ENCODE assay signal across 27 cellular contexts in the genomic region with DNA sequence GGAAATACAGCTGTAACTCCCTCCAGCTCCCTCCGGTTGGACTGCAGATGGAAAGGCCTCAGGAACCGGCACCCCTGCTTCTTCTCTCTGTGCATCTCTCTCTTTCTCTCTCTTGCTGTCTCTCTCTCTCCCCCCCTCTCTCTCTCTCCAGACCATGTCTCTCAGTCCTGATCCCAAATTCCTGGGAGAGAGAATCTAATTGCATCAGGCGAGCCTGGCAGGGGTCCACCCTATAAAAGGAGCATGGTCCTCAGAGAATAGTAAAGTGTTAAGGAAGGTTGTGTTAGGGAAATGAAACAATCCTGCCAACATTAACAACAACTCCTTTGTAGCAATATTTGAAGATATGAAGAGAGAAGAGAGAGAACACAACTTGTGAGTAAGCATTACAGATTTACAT. TPM values are rescaled to one million over a fixed set of nuclear protein-coding genes. Genes with fewer than 3 reads are reported as not detected.
"Had no signal": no experiment of that assay in that cellular context is flagged by ENCODE, and none has a peak within 500 bp of the region (broad histone marks: within the 10 kb centered on the region; RNA-seq: fewer than 3 reads in every experiment).

No MANE protein-coding gene starts in this region.

- H3K27ac ChIP-seq: left lung, sigmoid colon, testis, upper lobe of left lung, WERI-Rb-1 had no signal

- H3K4me1 ChIP-seq: sigmoid colon had no signal

- H3K9me3 Mint-ChIP-seq: activated naive CD4-positive, alpha-beta T cell treated with anti-CD3 and anti-CD28 coated beads, Interleukin-2, amount 10 ng/mL, durations not matched to agents 7 days and 5 days; activated naive CD8-positive, alpha-beta T cell treated with anti-CD3 and anti-CD28 coated beads, Interleukin-2, amount 50 U/mL, for 24 hours; T-helper 2 cell treated with Interferon-gamma antibody and Interleukin-4, amounts not matched to agents 5 μg/mL and 100 μg/mL, for 36 hours had no signal

- H3K4me2 ChIP-seq: smooth muscle cell had no signal

- H3K4me3 ChIP-seq: left lung, sigmoid colon, smooth muscle cell, testis, upper lobe of left lung had no signal

- H3K27me3 Mint-ChIP-seq: stimulated activated naive B cell treated with anti-CD40 and anti-IgM and Interleukin-4, amounts not matched to agents 10 μg/mL and 1 μg/mL and 100 μg/mL, for 72 hours had no signal

- H3K9me3 ChIP-seq: sigmoid colon, testis had no signal

- H3K36me3 Mint-ChIP-seq: activated CD8-positive, alpha-beta memory T cell treated with anti-CD3 and anti-CD28 coated beads, Interleukin-2, amount 10 ng/mL, durations not matched to agents 7 days and 5 days; activated naive CD4-positive, alpha-beta T cell treated with anti-CD3 and anti-CD28 coated beads, Interleukin-2, amount 10 ng/mL, durations not matched to agents 7 days and 5 days; stimulated activated naive B cell treated with anti-CD40 and anti-IgM and Interleukin-4, amounts not matched to agents 10 μg/mL and 1 μg/mL and 100 μg/mL, for 72 hours; T-cell had no signal

- H3K4me3 Mint-ChIP-seq: activated CD4-positive, alpha-beta T cell treated with anti-CD3 and anti-CD28 coated beads, Interleukin-2, amount 10 ng/mL, durations not matched to agents 7 days and 5 days; activated CD8-positive, alpha-beta memory T cell treated with anti-CD3 and anti-CD28 coated beads, Interleukin-2, amount 10 ng/mL, durations not matched to agents 7 days and 5 days; activated CD8-positive, alpha-beta T cell treated with anti-CD3 and anti-CD28 coated beads for 36 hours; activated naive CD4-positive, alpha-beta T cell treated with anti-CD3 and anti-CD28 coated beads, Interleukin-2, amount 10 ng/mL, durations not matched to agents 7 days and 5 days; activated naive CD8-positive, alpha-beta T cell treated with anti-CD3 and anti-CD28 coated beads, Interleukin-2, amount 50 U/mL, for 24 hours; nephron progenitor cell; stimulated activated naive B cell treated with anti-CD40 and anti-IgM and Interleukin-4, amounts not matched to agents 10 μg/mL and 1 μg/mL and 100 μg/mL, for 72 hours; T-cell; T-helper 2 cell treated with Interferon-gamma antibody and Interleukin-4, amounts not matched to agents 5 μg/mL and 100 μg/mL, for 36 hours had no signal

- ATAC-seq: activated CD8-positive, alpha-beta memory T cell treated with anti-CD3 and anti-CD28 coated beads, Interleukin-2, amount 10 ng/mL, durations not matched to agents 7 days and 5 days; activated CD8-positive, alpha-beta T cell treated with anti-CD3 and anti-CD28 coated beads for 36 hours; activated naive CD8-positive, alpha-beta T cell treated with anti-CD3 and anti-CD28 coated beads, Interleukin-2, amount 50 U/mL, for 24 hours; stimulated activated naive B cell treated with anti-CD40 and anti-IgM and Interleukin-4, amounts not matched to agents 10 μg/mL and 1 μg/mL and 100 μg/mL, for 72 hours; T-cell had no signal

- H3K27me3 ChIP-seq: left lung, sigmoid colon, testis, upper lobe of left lung had no signal

- H3K4me1 Mint-ChIP-seq: activated CD4-positive, alpha-beta T cell treated with anti-CD3 and anti-CD28 coated beads, Interleukin-2, amount 10 ng/mL, durations not matched to agents 7 days and 5 days; activated CD8-positive, alpha-beta memory T cell treated with anti-CD3 and anti-CD28 coated beads, Interleukin-2, amount 10 ng/mL, durations not matched to agents 7 days and 5 days; activated naive CD4-positive, alpha-beta T cell treated with anti-CD3 and anti-CD28 coated beads, Interleukin-2, amount 10 ng/mL, durations not matched to agents 7 days and 5 days; activated naive CD8-positive, alpha-beta T cell treated with anti-CD3 and anti-CD28 coated beads, Interleukin-2, amount 50 U/mL, for 24 hours; stimulated activated naive B cell treated with anti-CD40 and anti-IgM and Interleukin-4, amounts not matched to agents 10 μg/mL and 1 μg/mL and 100 μg/mL, for 72 hours; T-cell had no signal

- H3K36me3 ChIP-seq: left lung, sigmoid colon, upper lobe of left lung, WERI-Rb-1 had no signal

- H3K27ac Mint-ChIP-seq: activated CD4-positive, alpha-beta T cell treated with anti-CD3 and anti-CD28 coated beads, Interleukin-2, amount 10 ng/mL, durations not matched to agents 7 days and 5 days; activated CD8-positive, alpha-beta memory T cell treated with anti-CD3 and anti-CD28 coated beads, Interleukin-2, amount 10 ng/mL, durations not matched to agents 7 days and 5 days; activated CD8-positive, alpha-beta T cell treated with anti-CD3 and anti-CD28 coated beads for 36 hours; activated naive CD4-positive, alpha-beta T cell treated with anti-CD3 and anti-CD28 coated beads, Interleukin-2, amount 10 ng/mL, durations not matched to agents 7 days and 5 days; activated naive CD8-positive, alpha-beta T cell treated with anti-CD3 and anti-CD28 coated beads, Interleukin-2, amount 50 U/mL, for 24 hours; stimulated activated naive B cell treated with anti-CD40 and anti-IgM and Interleukin-4, amounts not matched to agents 10 μg/mL and 1 μg/mL and 100 μg/mL, for 72 hours; T-cell; T-helper 2 cell treated with Interferon-gamma antibody and Interleukin-4, amounts not matched to agents 5 μg/mL and 100 μg/mL, for 36 hours had no signal

- DNase-seq: activated CD4-positive, alpha-beta T cell treated with anti-CD3 and anti-CD28 coated beads, Interleukin-2, amount 10 ng/mL, durations not matched to agents 7 days and 5 days; activated CD4-positive, CD25-positive, alpha-beta regulatory T cell treated with anti-CD3 and anti-CD28 coated beads, Interleukin-2, amount 50 U/mL, for 72 hours; activated CD8-positive, alpha-beta memory T cell treated with anti-CD3 and anti-CD28 coated beads, Interleukin-2, amount 10 ng/mL, durations not matched to agents 7 days and 5 days; activated CD8-positive, alpha-beta T cell treated with anti-CD3 and anti-CD28 coated beads for 36 hours; activated effector memory CD4-positive, alpha-beta T cell treated with anti-CD3 and anti-CD28 coated beads, Interleukin-2, amount 50 U/mL, for 16 hours; activated naive CD4-positive, alpha-beta T cell treated with anti-CD3 and anti-CD28 coated beads, Interleukin-2, amount 10 ng/mL, durations not matched to agents 7 days and 5 days; activated naive CD8-positive, alpha-beta T cell treated with anti-CD3 and anti-CD28 coated beads, Interleukin-2, amount 50 U/mL, for 24 hours; activated T-cell treated with anti-CD3 and anti-CD28 coated beads for 4 hours; glutamatergic neuron; hippocampal formation; kidney glomerular epithelial cell; left lung; nephron progenitor cell; nucleus accumbens; sigmoid colon; stimulated activated CD4-positive, alpha-beta T cell treated with anti-CD3 and anti-CD28 coated beads, Interleukin-15, amount 100 ng/mL, for 24 hours; stimulated activated CD4-positive, alpha-beta T cell treated with anti-CD3 and anti-CD28 coated beads, Interleukin-2, amount 100 ng/mL, for 48 hours; stimulated activated CD8-positive, alpha-beta memory T cell treated with anti-CD3 and anti-CD28 coated beads, Interleukin-4, amount 100 ng/mL, for 48 hours; stimulated activated naive B cell treated with anti-CD40 and anti-IgM and Interleukin-4, amounts not matched to agents 10 μg/mL and 1 μg/mL and 100 μg/mL, for 72 hours; T-cell; testis; upper lobe of left lung; WERI-Rb-1 had no signal

RNA-seq across cellular contexts. Expression of gene VIT, which starts 36.7 kb away (rescaled TPM):
- total RNA-seq: activated CD4-positive, alpha-beta T cell treated with anti-CD3 and anti-CD28 coated beads, Interleukin-2, amount 10 ng/mL, durations not matched to agents 7 days and 5 days; activated CD8-positive, alpha-beta memory T cell treated with anti-CD3 and anti-CD28 coated beads, Interleukin-2, amount 10 ng/mL, durations not matched to agents 7 days and 5 days; activated CD8-positive, alpha-beta T cell treated with anti-CD3 and anti-CD28 coated beads for 36 hours; epithelial cell of proximal tubule; mononuclear cell had no signal
